Comparison of ENCODE assay signal across 1 cellular context in the genomic region with DNA sequence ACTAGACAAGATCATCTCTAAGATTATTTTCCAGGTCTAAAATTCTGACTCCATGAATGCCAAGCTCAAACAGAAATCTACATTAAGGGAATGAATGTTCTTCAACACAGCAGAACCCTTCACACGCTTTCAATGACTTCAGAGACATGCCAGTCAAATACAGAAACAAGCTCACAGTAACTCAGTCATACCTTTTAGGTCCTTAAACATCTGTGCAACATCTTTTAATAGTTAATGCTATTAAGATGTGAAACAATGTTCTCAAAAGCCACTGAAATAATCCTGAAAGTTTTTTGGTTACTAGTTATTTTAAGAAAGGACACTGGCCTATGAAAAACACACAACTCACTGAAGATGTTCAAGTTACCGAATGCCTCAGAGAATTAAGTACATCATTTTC.
TF ChIP-seq lines count a peak whose summit lies in the region.

No MANE protein-coding gene starts in this region.

TF ChIP-seq in HepG2, 621 proteins besides CTCF, POLR2A, EP300 and RAD21 (continued from another document):
- TF ChIP-seq, protein P1, sequence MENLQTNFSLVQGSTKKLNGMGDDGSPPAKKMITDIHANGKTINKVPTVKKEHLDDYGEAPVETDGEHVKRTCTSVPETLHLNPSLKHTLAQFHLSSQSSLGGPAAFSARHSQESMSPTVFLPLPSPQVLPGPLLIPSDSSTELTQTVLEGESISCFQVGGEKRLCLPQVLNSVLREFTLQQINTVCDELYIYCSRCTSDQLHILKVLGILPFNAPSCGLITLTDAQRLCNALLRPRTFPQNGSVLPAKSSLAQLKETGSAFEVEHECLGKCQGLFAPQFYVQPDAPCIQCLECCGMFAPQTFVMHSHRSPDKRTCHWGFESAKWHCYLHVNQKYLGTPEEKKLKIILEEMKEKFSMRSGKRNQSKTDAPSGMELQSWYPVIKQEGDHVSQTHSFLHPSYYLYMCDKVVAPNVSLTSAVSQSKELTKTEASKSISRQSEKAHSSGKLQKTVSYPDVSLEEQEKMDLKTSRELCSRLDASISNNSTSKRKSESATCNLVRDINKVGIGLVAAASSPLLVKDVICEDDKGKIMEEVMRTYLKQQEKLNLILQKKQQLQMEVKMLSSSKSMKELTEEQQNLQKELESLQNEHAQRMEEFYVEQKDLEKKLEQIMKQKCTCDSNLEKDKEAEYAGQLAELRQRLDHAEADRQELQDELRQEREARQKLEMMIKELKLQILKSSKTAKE (CRISPR knock-in tag; IDR thresholded peaks at IDR 0.05; ENCODE audit: borderline replicate concordance), result no peak
- no peak for TF ChIP-seq FOXM1 (CRISPR knock-in tag; IDR thresholded peaks at IDR 0.05)
- no peak for TF ChIP-seq ZNF143 (CRISPR knock-in tag; IDR thresholded peaks at IDR 0.05)
- no peak for TF ChIP-seq ZNF619 (CRISPR knock-in tag; IDR thresholded peaks at IDR 0.05)
